ENCODE assay signal across 13 cellular contexts in genomic region chr3:196994056-196994455, GRCh38.
"Had no signal": no experiment of that assay in that cellular context is flagged by ENCODE, and none has a peak within 500 bp of the region (broad histone marks: within the 10 kb centered on the region; RNA-seq: fewer than 3 reads in every experiment).

No MANE protein-coding gene starts in this region.

- H3K4me1 ChIP-seq: lower lobe of right lung had no signal

- H3K36me3 Mint-ChIP-seq: brain; naive thymus-derived CD4-positive, alpha-beta T cell had no signal

- ATAC-seq: activated T-helper 17 cell treated with anti-CD3 and anti-CD28 coated beads, Interleukin-2, amount 50 U/mL, for 72 hours; lower lobe of right lung; naive thymus-derived CD4-positive, alpha-beta T cell had no signal

- H3K9me3 Mint-ChIP-seq: activated naive CD4-positive, alpha-beta T cell treated with anti-CD3 and anti-CD28 coated beads for 36 hours; activated T-helper 17 cell treated with anti-CD3 and anti-CD28 coated beads, Interleukin-2, amount 50 U/mL, for 72 hours; brain; dendritic cell treated with granulocyte-macrophage colony-stimulating factor and Interleukin-4, amounts not matched to agents 40 ng/mL and 50 ng/mL, for 4 days; naive thymus-derived CD4-positive, alpha-beta T cell had no signal

- DNase-seq: activated CD4-positive, alpha-beta T cell treated with anti-CD3 and anti-CD28 coated beads for 48 hours; activated naive CD4-positive, alpha-beta T cell treated with anti-CD3 and anti-CD28 coated beads for 36 hours; amniotic stem cell; lower lobe of right lung; occipital lobe; T-helper 9 cell; transverse colon; WERI-Rb-1 had no signal

- H3K4me1 Mint-ChIP-seq: activated T-helper 17 cell treated with anti-CD3 and anti-CD28 coated beads, Interleukin-2, amount 50 U/mL, for 72 hours; naive thymus-derived CD4-positive, alpha-beta T cell had no signal

- H3K9me3 ChIP-seq: lower lobe of right lung, transverse colon had no signal

- H3K27ac Mint-ChIP-seq: activated naive CD4-positive, alpha-beta T cell treated with anti-CD3 and anti-CD28 coated beads for 36 hours; activated T-helper 17 cell treated with anti-CD3 and anti-CD28 coated beads, Interleukin-2, amount 50 U/mL, for 72 hours; brain; dendritic cell treated with granulocyte-macrophage colony-stimulating factor and Interleukin-4, amounts not matched to agents 40 ng/mL and 50 ng/mL, for 4 days; naive thymus-derived CD4-positive, alpha-beta T cell had no signal

- H3K4me3 Mint-ChIP-seq: activated naive CD4-positive, alpha-beta T cell treated with anti-CD3 and anti-CD28 coated beads for 36 hours; activated T-helper 17 cell treated with anti-CD3 and anti-CD28 coated beads, Interleukin-2, amount 50 U/mL, for 72 hours; brain; dendritic cell treated with granulocyte-macrophage colony-stimulating factor and Interleukin-4, amounts not matched to agents 40 ng/mL and 50 ng/mL, for 4 days; naive thymus-derived CD4-positive, alpha-beta T cell had no signal

- H3K36me3 ChIP-seq: lower lobe of right lung, transverse colon, WERI-Rb-1 had no signal

- H3K27me3 Mint-ChIP-seq: activated T-helper 17 cell treated with anti-CD3 and anti-CD28 coated beads, Interleukin-2, amount 50 U/mL, for 72 hours; brain; dendritic cell treated with granulocyte-macrophage colony-stimulating factor and Interleukin-4, amounts not matched to agents 40 ng/mL and 50 ng/mL, for 4 days; naive thymus-derived CD4-positive, alpha-beta T cell had no signal

- H3K27ac ChIP-seq: lower lobe of right lung, skin epidermis, transverse colon, WERI-Rb-1 had no signal

- H3K27me3 ChIP-seq: transverse colon had no signal

- H3K4me3 ChIP-seq: lower lobe of right lung, skin epidermis, transverse colon had no signal
